9 cellular contexts compared by ENCODE assay signal in the genomic region with DNA sequence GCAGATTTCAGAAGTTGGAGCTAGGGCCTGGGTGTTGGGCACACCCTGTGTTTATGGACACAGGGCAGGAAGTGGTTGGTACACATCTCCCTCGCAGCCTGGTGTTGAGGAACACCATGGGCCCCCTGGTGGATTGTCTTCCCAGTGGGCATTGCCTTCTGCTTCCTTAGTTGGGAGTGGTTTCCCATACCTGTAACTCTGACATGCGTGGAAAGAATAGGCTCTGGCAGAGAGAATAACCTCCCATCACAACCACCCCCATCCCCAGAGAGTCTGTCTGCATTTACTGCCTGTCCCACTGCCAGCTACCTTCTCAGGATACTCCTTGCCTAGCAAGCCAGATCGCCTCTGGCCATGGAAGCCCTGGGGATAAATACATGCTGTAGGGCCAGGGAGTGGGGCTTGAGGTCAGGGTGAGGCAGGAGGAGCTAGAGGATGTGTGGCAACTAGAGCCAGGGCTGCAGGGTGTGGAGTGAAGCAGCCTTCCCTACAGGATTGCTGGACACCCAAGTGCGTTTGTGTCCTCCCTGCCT. TPM values are rescaled to one million over a fixed set of nuclear protein-coding genes. Genes with fewer than 3 reads are reported as not detected.
DNase-seq lines count a peak whose midpoint lies in the region; ATAC-seq lines count a peak whose summit lies in the region.
"Had no signal": no experiment of that assay in that cellular context is flagged by ENCODE, and none has a peak within 500 bp of the region (broad histone marks: within the 10 kb centered on the region; RNA-seq: fewer than 3 reads in every experiment).

No MANE protein-coding gene starts in this region.

- H3K9me3 Mint-ChIP-seq in activated CD4-positive, alpha-beta memory T cell treated with anti-CD3 and anti-CD28 coated beads for 36 hours: no peaks in the 10 kb centered on the region

- H3K9me3 ChIP-seq in BLaER1: no peaks in the 10 kb centered on the region
- H3K9me3 ChIP-seq in mesenchymal stem cell (ENCODE audit: control insufficient read depth, low read length): no peaks in the 10 kb centered on the region
- H3K9me3 ChIP-seq: gastroesophageal sphincter had no signal

- intact Hi-C loops in activated CD4-positive, alpha-beta memory T cell treated with anti-CD3 and anti-CD28 coated beads for 36 hours (cut with micrococcal nuclease): no loop called here

- CTCF ChIA-PET in activated CD4-positive, alpha-beta memory T cell treated with anti-CD3 and anti-CD28 coated beads for 36 hours (lab: Charles Lee): interaction anchor here (1.1 to 4.5 kb wide), 5 partner anchors 11 to 266 kb away, joined by 4 to 40 read pairs (median 4); a partner anchor contains a TSS

- H3K27ac ChIP-seq in BLaER1: peak overlapping the region; percentile 34; the same call in 1 of the 2 replicates
- H3K27ac ChIP-seq in mesenchymal stem cell (ENCODE audit: low read length, poor library complexity, severe bottlenecking): no peak overlapping the region
- H3K27ac ChIP-seq: gastroesophageal sphincter had no signal

- 90% methylated on average over 4 of the region's 4 CpGs for WGBS in mesenchymal stem cell

- H3K27me3 ChIP-seq in BLaER1 (no peaks in the 10 kb centered on the region), mesenchymal stem cell (ENCODE audit: control insufficient read depth in 1 of 2, insufficient read depth in 1 of 2, low read length in 2 of 2) (no peaks in the 10 kb centered on the region)
- H3K27me3 ChIP-seq: gastroesophageal sphincter had no signal

- H2AK5ac ChIP-seq in mesenchymal stem cell (ENCODE audit: low read length, severe bottlenecking): no peak overlapping the region

- no peak overlapping the region for H4K8ac ChIP-seq in mesenchymal stem cell (ENCODE audit: low read length)

- no peak overlapping the region for H2BK5ac ChIP-seq in mesenchymal stem cell (ENCODE audit: low read depth, low read length, poor library complexity, severe bottlenecking)

- H2BK15ac ChIP-seq in mesenchymal stem cell (ENCODE audit: low read depth, poor library complexity, severe bottlenecking): no peak overlapping the region

- H3K4me2 ChIP-seq in BLaER1 (peak overlapping the region; percentile 46), mesenchymal stem cell (ENCODE audit: low read length, poor library complexity, severe bottlenecking) (no peak overlapping the region)

- H3K36me3 ChIP-seq in BLaER1 (peaks cover 80% of the 10 kb centered on the region), mesenchymal stem cell (ENCODE audit: control insufficient read depth in 1 of 2, insufficient read depth in 2 of 2, low read depth in 1 of 2, low read length in 2 of 2) (peaks cover 32 to 40% of the 10 kb centered on the region in 2 experiments)

- peak overlapping the region; percentile 49 for H3K27ac Mint-ChIP-seq in activated CD4-positive, alpha-beta memory T cell treated with anti-CD3 and anti-CD28 coated beads for 36 hours

- H3K14ac ChIP-seq in mesenchymal stem cell (ENCODE audit: low read length in 2 of 2): peak overlapping the region in 1 of 2 experiments; percentile 84

- H3K4me1 ChIP-seq in BLaER1: peaks cover 24% of the 10 kb centered on the region
- H3K4me1 ChIP-seq in mesenchymal stem cell (ENCODE audit: control insufficient read depth, insufficient read depth, low read depth, low read length): peaks cover 33% of the 10 kb centered on the region

- no peak overlapping the region for H2BK120ac ChIP-seq in mesenchymal stem cell (ENCODE audit: low read depth, low read length)

- no peak overlapping the region for H4K91ac ChIP-seq in mesenchymal stem cell (ENCODE audit: low read length)

- DNase-seq in H4 (ENCODE audit: low spot score) (peak; percentile 69), mesenchymal stem cell (peak; percentile 32), Kasumi-1 (lab: John Stamatoyannopoulos, UW) (no peak), superior temporal gyrus (ENCODE audit: extremely low spot score) (no peak), SKM-1 (lab: John Stamatoyannopoulos, UW; ENCODE audit: unreplicated experiment) (no peak)
- no peak for DNase-seq in activated CD4-positive, alpha-beta memory T cell treated with anti-CD3 and anti-CD28 coated beads for 36 hours

- H3K4me1 Mint-ChIP-seq in activated CD4-positive, alpha-beta memory T cell treated with anti-CD3 and anti-CD28 coated beads for 36 hours (ENCODE audit: low read depth): peaks cover 25% of the 10 kb centered on the region

- no peaks in the 10 kb centered on the region for H3K27me3 Mint-ChIP-seq in activated CD4-positive, alpha-beta memory T cell treated with anti-CD3 and anti-CD28 coated beads for 36 hours

- no peaks in the 10 kb centered on the region for H3K36me3 Mint-ChIP-seq in activated CD4-positive, alpha-beta memory T cell treated with anti-CD3 and anti-CD28 coated beads for 36 hours

- peaks cover 72% of the 10 kb centered on the region for H4K20me1 ChIP-seq in BLaER1

- H3K4me3 Mint-ChIP-seq in activated CD4-positive, alpha-beta memory T cell treated with anti-CD3 and anti-CD28 coated beads for 36 hours: no peak overlapping the region

- H3K23ac ChIP-seq in mesenchymal stem cell (ENCODE audit: low read length in 2 of 2): peak overlapping the region in 1 of 2 experiments; percentile 23

- ATAC-seq in HG03135 (IDR thresholded peaks at IDR 0.05; ENCODE audit: unreplicated experiment): no peak

- H3K79me1 ChIP-seq in mesenchymal stem cell (replicated peaks; ENCODE audit: low read length, poor library complexity, severe bottlenecking): peaks cover 33% of the 10 kb centered on the region

- H3K18ac ChIP-seq in mesenchymal stem cell (ENCODE audit: low read depth in 1 of 2, low read length in 2 of 2): peak overlapping the region in 1 of 2 experiments; percentile 11

- H3K9ac ChIP-seq in BLaER1 (peak overlapping the region; percentile 48; the same call in 1 of the 2 replicates), mesenchymal stem cell (ENCODE audit: low read length) (no peak overlapping the region)

- H2BK12ac ChIP-seq in mesenchymal stem cell (ENCODE audit: low read length in 2 of 2): no peak overlapping the region

- H3K4me3 ChIP-seq in BLaER1 (no peak overlapping the region), mesenchymal stem cell (ENCODE audit: insufficient read depth in 1 of 2, low read depth in 1 of 2, low read length in 2 of 2) (no peak overlapping the region)
- H3K4me3 ChIP-seq: gastroesophageal sphincter had no signal

- H3K4ac ChIP-seq in mesenchymal stem cell (ENCODE audit: low read depth in 1 of 2, low read length in 2 of 2): peak overlapping the region; percentile 9 to 44

- POLR2A ChIA-PET in activated CD4-positive, alpha-beta memory T cell treated with anti-CD3 and anti-CD28 coated beads for 36 hours (lab: Charles Lee): interaction anchor here (1.2 kb wide), 1 partner anchor 18 kb away, joined by 3 read pairs; no protein-coding TSS in a partner anchor

- H2AFZ ChIP-seq in mesenchymal stem cell (ENCODE audit: low read depth, low read length): no peak overlapping the region

RNA-seq across cellular contexts. Expression of a gene that starts 14.7 kb away (rescaled TPM):
- total RNA-seq in H4 (2014; rRNA removed; shearing (Covaris generic)): 1.0 and 1.8 TPM in 2 replicates
- total RNA-seq in activated CD4-positive, alpha-beta memory T cell treated with anti-CD3 and anti-CD28 coated beads for 36 hours: under 1 TPM in 1 of 2 experiments, not detected in 1; 0.12 TPM
- polyA plus RNA-seq in mesenchymal stem cell (2013, experiment 1 of 2): 0.44 TPM
- polyA plus RNA-seq in mesenchymal stem cell (2013, experiment 2 of 2): 0.52 TPM

RNA-seq across cellular contexts. Expression of a gene that starts 18.1 kb away (rescaled TPM):
- total RNA-seq in H4 (2014; rRNA removed; shearing (Covaris generic)): 9.9 and 11.3 TPM in 2 replicates
- 10 to 100 TPM; 30.5 to 36.2 TPM for total RNA-seq in activated CD4-positive, alpha-beta memory T cell treated with anti-CD3 and anti-CD28 coated beads for 36 hours
- polyA plus RNA-seq in mesenchymal stem cell (2013, experiment 1 of 2): 18.3 TPM
- polyA plus RNA-seq in mesenchymal stem cell (2013, experiment 2 of 2): 18.3 TPM

RNA-seq across cellular contexts. Expression of a gene that starts 21.3 kb away (rescaled TPM):
- total RNA-seq in H4 (2014; rRNA removed; shearing (Covaris generic)): 188 and 210 TPM in 2 replicates
- 10 to 100 TPM; 38.3 to 39.3 TPM for total RNA-seq in activated CD4-positive, alpha-beta memory T cell treated with anti-CD3 and anti-CD28 coated beads for 36 hours
- 171 TPM for polyA plus RNA-seq in mesenchymal stem cell (2013, experiment 1 of 2)
- polyA plus RNA-seq in mesenchymal stem cell (2013, experiment 2 of 2): 170 TPM

RNA-seq across cellular contexts. Expression of a gene that starts 21.4 kb away (rescaled TPM):
- 63.8 and 77.5 TPM in 2 replicates for total RNA-seq in H4 (2014; rRNA removed; shearing (Covaris generic))
- total RNA-seq in activated CD4-positive, alpha-beta memory T cell treated with anti-CD3 and anti-CD28 coated beads for 36 hours: 10 to 100 TPM; 46.8 to 49.5 TPM
- polyA plus RNA-seq in mesenchymal stem cell (2013, experiment 1 of 2): 17.0 TPM
- polyA plus RNA-seq in mesenchymal stem cell (2013, experiment 2 of 2): 17.3 TPM

RNA-seq across cellular contexts. Expression of a gene that starts 40.1 kb away (rescaled TPM):
- 12.6 and 13.7 TPM in 2 replicates for total RNA-seq in H4 (2014; rRNA removed; shearing (Covaris generic))
- total RNA-seq in activated CD4-positive, alpha-beta memory T cell treated with anti-CD3 and anti-CD28 coated beads for 36 hours: 1 to 10 TPM; 1.6 TPM
- 0.52 TPM for polyA plus RNA-seq in mesenchymal stem cell (2013, experiment 1 of 2)
- 0.62 TPM for polyA plus RNA-seq in mesenchymal stem cell (2013, experiment 2 of 2)

Comparison
In these comparisons a context has a peak if more than half of its experiments do, and no peak if none do; other contexts are left out.
1. DNase-seq: peak in H4 (single experiment) and mesenchymal stem cell (single experiment); none in activated CD4-positive, alpha-beta memory T cell treated with anti-CD3 and anti-CD28 coated beads for 36 hours (single experiment), Kasumi-1 (0 of 2), superior temporal gyrus (single experiment) and SKM-1 (single experiment).